1 cellular context compared by ENCODE assay signal in the genomic region with DNA sequence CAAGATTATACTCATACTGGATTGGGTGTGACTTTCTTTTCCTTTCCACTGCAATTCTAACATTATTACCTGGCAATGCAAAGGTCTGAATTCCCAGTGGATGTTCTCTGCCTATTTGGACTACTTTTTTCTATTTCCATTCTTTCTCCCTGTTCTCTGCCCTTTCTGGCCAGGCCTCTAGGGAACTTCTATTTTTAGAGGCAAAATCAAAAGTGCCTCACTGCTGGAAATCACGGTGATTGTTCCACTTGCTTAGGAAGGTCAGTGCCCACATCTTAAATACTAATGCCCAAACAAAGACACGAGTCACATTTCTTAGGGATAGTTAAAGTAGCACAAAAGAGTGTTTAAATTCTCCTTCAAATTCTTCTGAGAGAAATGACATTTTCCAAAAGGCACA.
TF ChIP-seq lines count a peak whose summit lies in the region.

No MANE protein-coding gene starts in this region.

TF ChIP-seq in GM23338, 12 proteins besides CTCF, POLR2A, EP300 and RAD21 (continued from another document):
- TF ChIP-seq, protein P1, sequence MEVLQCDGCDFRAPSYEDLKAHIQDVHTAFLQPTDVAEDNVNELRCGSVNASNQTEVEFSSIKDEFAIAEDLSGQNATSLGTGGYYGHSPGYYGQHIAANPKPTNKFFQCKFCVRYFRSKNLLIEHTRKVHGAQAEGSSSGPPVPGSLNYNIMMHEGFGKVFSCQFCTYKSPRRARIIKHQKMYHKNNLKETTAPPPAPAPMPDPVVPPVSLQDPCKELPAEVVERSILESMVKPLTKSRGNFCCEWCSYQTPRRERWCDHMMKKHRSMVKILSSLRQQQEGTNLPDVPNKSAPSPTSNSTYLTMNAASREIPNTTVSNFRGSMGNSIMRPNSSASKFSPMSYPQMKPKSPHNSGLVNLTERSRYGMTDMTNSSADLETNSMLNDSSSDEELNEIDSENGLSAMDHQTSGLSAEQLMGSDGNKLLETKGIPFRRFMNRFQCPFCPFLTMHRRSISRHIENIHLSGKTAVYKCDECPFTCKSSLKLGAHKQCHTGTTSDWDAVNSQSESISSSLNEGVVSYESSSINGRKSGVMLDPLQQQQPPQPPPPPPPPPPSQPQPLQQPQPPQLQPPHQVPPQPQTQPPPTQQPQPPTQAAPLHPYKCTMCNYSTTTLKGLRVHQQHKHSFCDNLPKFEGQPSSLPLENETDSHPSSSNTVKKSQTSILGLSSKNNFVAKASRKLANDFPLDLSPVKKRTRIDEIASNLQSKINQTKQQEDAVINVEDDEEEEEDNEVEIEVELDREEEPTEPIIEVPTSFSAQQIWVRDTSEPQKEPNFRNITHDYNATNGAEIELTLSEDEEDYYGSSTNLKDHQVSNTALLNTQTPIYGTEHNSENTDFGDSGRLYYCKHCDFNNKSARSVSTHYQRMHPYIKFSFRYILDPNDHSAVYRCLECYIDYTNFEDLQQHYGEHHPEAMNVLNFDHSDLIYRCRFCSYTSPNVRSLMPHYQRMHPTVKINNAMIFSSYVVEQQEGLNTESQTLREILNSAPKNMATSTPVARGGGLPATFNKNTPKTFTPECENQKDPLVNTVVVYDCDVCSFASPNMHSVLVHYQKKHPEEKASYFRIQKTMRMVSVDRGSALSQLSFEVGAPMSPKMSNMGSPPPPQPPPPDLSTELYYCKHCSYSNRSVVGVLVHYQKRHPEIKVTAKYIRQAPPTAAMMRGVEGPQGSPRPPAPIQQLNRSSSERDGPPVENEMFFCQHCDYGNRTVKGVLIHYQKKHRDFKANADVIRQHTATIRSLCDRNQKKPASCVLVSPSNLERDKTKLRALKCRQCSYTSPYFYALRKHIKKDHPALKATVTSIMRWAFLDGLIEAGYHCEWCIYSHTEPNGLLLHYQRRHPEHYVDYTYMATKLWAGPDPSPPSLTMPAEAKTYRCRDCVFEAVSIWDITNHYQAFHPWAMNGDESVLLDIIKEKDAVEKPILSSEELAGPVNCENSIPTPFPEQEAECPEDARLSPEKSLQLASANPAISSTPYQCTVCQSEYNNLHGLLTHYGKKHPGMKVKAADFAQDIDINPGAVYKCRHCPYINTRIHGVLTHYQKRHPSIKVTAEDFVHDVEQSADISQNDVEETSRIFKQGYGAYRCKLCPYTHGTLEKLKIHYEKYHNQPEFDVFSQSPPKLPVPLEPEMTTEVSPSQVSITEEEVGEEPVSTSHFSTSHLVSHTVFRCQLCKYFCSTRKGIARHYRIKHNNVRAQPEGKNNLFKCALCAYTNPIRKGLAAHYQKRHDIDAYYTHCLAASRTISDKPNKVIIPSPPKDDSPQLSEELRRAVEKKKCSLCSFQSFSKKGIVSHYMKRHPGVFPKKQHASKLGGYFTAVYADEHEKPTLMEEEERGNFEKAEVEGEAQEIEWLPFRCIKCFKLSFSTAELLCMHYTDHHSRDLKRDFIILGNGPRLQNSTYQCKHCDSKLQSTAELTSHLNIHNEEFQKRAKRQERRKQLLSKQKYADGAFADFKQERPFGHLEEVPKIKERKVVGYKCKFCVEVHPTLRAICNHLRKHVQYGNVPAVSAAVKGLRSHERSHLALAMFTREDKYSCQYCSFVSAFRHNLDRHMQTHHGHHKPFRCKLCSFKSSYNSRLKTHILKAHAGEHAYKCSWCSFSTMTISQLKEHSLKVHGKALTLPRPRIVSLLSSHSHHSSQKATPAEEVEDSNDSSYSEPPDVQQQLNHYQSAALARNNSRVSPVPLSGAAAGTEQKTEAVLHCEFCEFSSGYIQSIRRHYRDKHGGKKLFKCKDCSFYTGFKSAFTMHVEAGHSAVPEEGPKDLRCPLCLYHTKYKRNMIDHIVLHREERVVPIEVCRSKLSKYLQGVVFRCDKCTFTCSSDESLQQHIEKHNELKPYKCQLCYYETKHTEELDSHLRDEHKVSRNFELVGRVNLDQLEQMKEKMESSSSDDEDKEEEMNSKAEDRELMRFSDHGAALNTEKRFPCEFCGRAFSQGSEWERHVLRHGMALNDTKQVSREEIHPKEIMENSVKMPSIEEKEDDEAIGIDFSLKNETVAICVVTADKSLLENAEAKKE (CRISPR knock-in tag; IDR thresholded peaks at IDR 0.05), result no peak
- TF ChIP-seq, protein P2, sequence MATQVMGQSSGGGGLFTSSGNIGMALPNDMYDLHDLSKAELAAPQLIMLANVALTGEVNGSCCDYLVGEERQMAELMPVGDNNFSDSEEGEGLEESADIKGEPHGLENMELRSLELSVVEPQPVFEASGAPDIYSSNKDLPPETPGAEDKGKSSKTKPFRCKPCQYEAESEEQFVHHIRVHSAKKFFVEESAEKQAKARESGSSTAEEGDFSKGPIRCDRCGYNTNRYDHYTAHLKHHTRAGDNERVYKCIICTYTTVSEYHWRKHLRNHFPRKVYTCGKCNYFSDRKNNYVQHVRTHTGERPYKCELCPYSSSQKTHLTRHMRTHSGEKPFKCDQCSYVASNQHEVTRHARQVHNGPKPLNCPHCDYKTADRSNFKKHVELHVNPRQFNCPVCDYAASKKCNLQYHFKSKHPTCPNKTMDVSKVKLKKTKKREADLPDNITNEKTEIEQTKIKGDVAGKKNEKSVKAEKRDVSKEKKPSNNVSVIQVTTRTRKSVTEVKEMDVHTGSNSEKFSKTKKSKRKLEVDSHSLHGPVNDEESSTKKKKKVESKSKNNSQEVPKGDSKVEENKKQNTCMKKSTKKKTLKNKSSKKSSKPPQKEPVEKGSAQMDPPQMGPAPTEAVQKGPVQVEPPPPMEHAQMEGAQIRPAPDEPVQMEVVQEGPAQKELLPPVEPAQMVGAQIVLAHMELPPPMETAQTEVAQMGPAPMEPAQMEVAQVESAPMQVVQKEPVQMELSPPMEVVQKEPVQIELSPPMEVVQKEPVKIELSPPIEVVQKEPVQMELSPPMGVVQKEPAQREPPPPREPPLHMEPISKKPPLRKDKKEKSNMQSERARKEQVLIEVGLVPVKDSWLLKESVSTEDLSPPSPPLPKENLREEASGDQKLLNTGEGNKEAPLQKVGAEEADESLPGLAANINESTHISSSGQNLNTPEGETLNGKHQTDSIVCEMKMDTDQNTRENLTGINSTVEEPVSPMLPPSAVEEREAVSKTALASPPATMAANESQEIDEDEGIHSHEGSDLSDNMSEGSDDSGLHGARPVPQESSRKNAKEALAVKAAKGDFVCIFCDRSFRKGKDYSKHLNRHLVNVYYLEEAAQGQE (IDR thresholded peaks at IDR 0.05; ENCODE audit: unreplicated experiment), result no peak
- TF ChIP-seq POLR2AphosphoS5 (IDR thresholded peaks at IDR 0.05; ENCODE audit: low read depth) (no peak), STAT1 (IDR thresholded peaks at IDR 0.05; ENCODE audit: unreplicated experiment) (no peak), EZH2phosphoT487 (IDR thresholded peaks at IDR 0.05; ENCODE audit: unreplicated experiment) (no peak), ZNF331 (CRISPR knock-in tag; IDR thresholded peaks at IDR 0.05; ENCODE audit: low read depth) (no peak), CREB1 (CRISPR knock-in tag; IDR thresholded peaks at IDR 0.05; ENCODE audit: low read depth) (no peak), EZH2 (IDR thresholded peaks at IDR 0.05; ENCODE audit: low read depth, unreplicated experiment) (no peak), JUNB (IDR thresholded peaks at IDR 0.05; ENCODE audit: unreplicated experiment) (no peak), NANOG (IDR thresholded peaks at IDR 0.05; ENCODE audit: borderline replicate concordance) (no peak)
